Comparison of ENCODE assay signal across 25 cellular contexts in genomic region chr22:48261706-48262105, GRCh38.
"Had no signal": no experiment of that assay in that cellular context is flagged by ENCODE, and none has a peak within 500 bp of the region (broad histone marks: within the 10 kb centered on the region; RNA-seq: fewer than 3 reads in every experiment).

No MANE protein-coding gene starts in this region.

- H3K4me3 ChIP-seq: colonic mucosa, left ventricle myocardium inferior, lower lobe of right lung, psoas muscle, right lobe of liver, thoracic aorta, transverse colon had no signal

- H3K27ac Mint-ChIP-seq: immature natural killer cell; memory B cell; natural killer cell treated with Interleukin-12 subunit alpha and Interleukin-12 subunit beta and Interleukin-15 and Interleukin-18, amount 100 ng/mL, for 72 hours; stimulated activated memory B cell treated with anti-CD40 and anti-IgM and Interleukin-4, amounts not matched to agents 10 μg/mL and 1 μg/mL and 100 μg/mL, for 72 hours; stimulated activated naive CD8-positive, alpha-beta T cell treated with anti-CD3 and anti-CD28 coated beads, Interleukin-15, amount 100 ng/mL, for 72 hours had no signal

- DNase-seq: colonic mucosa; dermis blood vessel endothelial cell; erythroblast; foreskin keratinocyte; immature natural killer cell; kidney; left cardiac atrium; left ventricle myocardium inferior; lower lobe of right lung; midbrain; occipital lobe; psoas muscle; retina; right lobe of liver; stimulated activated CD4-positive, alpha-beta T cell treated with anti-CD3 and anti-CD28 coated beads, Interleukin-15, amount 100 ng/mL, for 24 hours; stimulated activated CD4-positive, alpha-beta T cell treated with anti-CD3 and anti-CD28 coated beads, Interleukin-1b, Interleukin-23, amount 100 ng/mL, for 48 hours; stimulated activated CD4-positive, alpha-beta T cell treated with anti-CD3 and anti-CD28 coated beads, Interleukin-4, amount 100 ng/mL, for 24 hours; stimulated activated naive CD8-positive, alpha-beta T cell treated with anti-CD3 and anti-CD28 coated beads, Interleukin-15, amount 100 ng/mL, for 72 hours; transverse colon had no signal

- H3K79me2 ChIP-seq: parathyroid adenoma had no signal

- H3K27ac ChIP-seq: colonic mucosa, foreskin keratinocyte, left ventricle myocardium inferior, lower lobe of right lung, parathyroid adenoma, psoas muscle, right lobe of liver, thoracic aorta, transverse colon had no signal

- H3K4me1 ChIP-seq: colonic mucosa, foreskin keratinocyte, left ventricle myocardium inferior, parathyroid adenoma, psoas muscle, right lobe of liver, transverse colon had no signal

- FAIRE-seq: endothelial cell of umbilical vein, kidney had no signal

- H3K9ac ChIP-seq: parathyroid adenoma had no signal

- H2AFZ ChIP-seq: parathyroid adenoma had no signal

- H3K9me3 Mint-ChIP-seq: immature natural killer cell; memory B cell; natural killer cell treated with Interleukin-12 subunit alpha and Interleukin-12 subunit beta and Interleukin-15 and Interleukin-18, amount 100 ng/mL, for 72 hours; stimulated activated memory B cell treated with anti-CD40 and anti-IgM and Interleukin-4, amounts not matched to agents 10 μg/mL and 1 μg/mL and 100 μg/mL, for 72 hours; stimulated activated naive CD8-positive, alpha-beta T cell treated with anti-CD3 and anti-CD28 coated beads, Interleukin-15, amount 100 ng/mL, for 72 hours had no signal

- ATAC-seq: foreskin keratinocyte; left cardiac atrium; lower lobe of right lung; natural killer cell treated with Interleukin-12 subunit alpha and Interleukin-12 subunit beta and Interleukin-15 and Interleukin-18, amount 100 ng/mL, for 72 hours; psoas muscle; right lobe of liver; stimulated activated memory B cell treated with anti-CD40 and anti-IgM and Interleukin-4, amounts not matched to agents 10 μg/mL and 1 μg/mL and 100 μg/mL, for 72 hours; stimulated activated naive CD8-positive, alpha-beta T cell treated with anti-CD3 and anti-CD28 coated beads, Interleukin-15, amount 100 ng/mL, for 72 hours had no signal

- H3K4me1 Mint-ChIP-seq: stimulated activated memory B cell treated with anti-CD40 and anti-IgM and Interleukin-4, amounts not matched to agents 10 μg/mL and 1 μg/mL and 100 μg/mL, for 72 hours; stimulated activated naive CD8-positive, alpha-beta T cell treated with anti-CD3 and anti-CD28 coated beads, Interleukin-15, amount 100 ng/mL, for 72 hours had no signal

- H3K36me3 Mint-ChIP-seq: immature natural killer cell; memory B cell; natural killer cell treated with Interleukin-12 subunit alpha and Interleukin-12 subunit beta and Interleukin-15 and Interleukin-18, amount 100 ng/mL, for 72 hours; stimulated activated memory B cell treated with anti-CD40 and anti-IgM and Interleukin-4, amounts not matched to agents 10 μg/mL and 1 μg/mL and 100 μg/mL, for 72 hours had no signal

- H3K27me3 ChIP-seq: colonic mucosa, foreskin keratinocyte, right lobe of liver, transverse colon had no signal

- H3K36me3 ChIP-seq: colonic mucosa, left ventricle myocardium inferior, lower lobe of right lung, right lobe of liver, thoracic aorta, transverse colon had no signal

- H3K4me3 Mint-ChIP-seq: immature natural killer cell; memory B cell; natural killer cell treated with Interleukin-12 subunit alpha and Interleukin-12 subunit beta and Interleukin-15 and Interleukin-18, amount 100 ng/mL, for 72 hours; stimulated activated memory B cell treated with anti-CD40 and anti-IgM and Interleukin-4, amounts not matched to agents 10 μg/mL and 1 μg/mL and 100 μg/mL, for 72 hours; stimulated activated naive CD8-positive, alpha-beta T cell treated with anti-CD3 and anti-CD28 coated beads, Interleukin-15, amount 100 ng/mL, for 72 hours had no signal

- H3K27me3 Mint-ChIP-seq: stimulated activated naive CD8-positive, alpha-beta T cell treated with anti-CD3 and anti-CD28 coated beads, Interleukin-15, amount 100 ng/mL, for 72 hours had no signal

- H3K9me3 ChIP-seq: colonic mucosa, left ventricle myocardium inferior, lower lobe of right lung, psoas muscle, right lobe of liver, thoracic aorta, transverse colon had no signal
